Comparison of ENCODE assay signal across 13 cellular contexts in the genomic region with DNA sequence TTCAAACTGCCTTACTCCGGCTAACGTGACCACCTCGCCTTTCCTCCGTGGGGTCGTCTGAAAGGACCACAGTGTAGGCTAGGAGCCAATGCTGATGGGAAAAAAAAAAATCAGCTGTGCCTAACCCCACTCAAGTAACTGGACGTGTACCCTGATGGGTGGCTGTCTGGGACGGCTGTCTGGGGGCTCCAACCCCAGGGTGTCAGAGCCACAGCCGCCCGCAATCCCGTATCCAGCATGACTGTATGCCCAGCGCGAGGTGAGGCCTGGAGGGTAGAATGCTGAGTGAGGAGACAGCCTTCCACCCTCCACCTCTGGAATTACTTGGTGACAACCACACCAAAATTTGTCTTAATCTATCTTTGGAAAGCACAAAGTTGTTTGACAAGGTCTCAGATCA. TPM values are rescaled to one million over a fixed set of nuclear protein-coding genes. Genes with fewer than 3 reads are reported as not detected.
DNase-seq lines count a peak whose midpoint lies in the region; ATAC-seq and TF ChIP-seq lines count a peak whose summit lies in the region.
"Had no signal": no experiment of that assay in that cellular context is flagged by ENCODE, and none has a peak within 500 bp of the region (broad histone marks: within the 10 kb centered on the region; RNA-seq: fewer than 3 reads in every experiment).

No MANE protein-coding gene starts in this region.

- intact Hi-C loops in Calu3 (cut with micrococcal nuclease; ENCODE audit: unreplicated experiment) (no loop called here), psoas muscle (cut with DNase I) (loop anchor here in 1 of 2 donors (5.0 kb wide), 1 partner anchor 33 kb away; no protein-coding TSS in a partner anchor)

- WGBS in psoas muscle, 3 donors = 77 to 83% (median 83%) methylated on average over 12 of the region's 12 CpGs

- H3K9me3 Mint-ChIP-seq in Calu3 (ENCODE audit: low read depth, unreplicated experiment) = no peaks in the 10 kb centered on the region
- H3K9me3 Mint-ChIP-seq in effector memory CD8-positive, alpha-beta T cell = no peaks in the 10 kb centered on the region

- peaks cover 81% of the 10 kb centered on the region for H3K36me3 Mint-ChIP-seq in Calu3 (ENCODE audit: insufficient read depth, unreplicated experiment)
- peaks cover 77% of the 10 kb centered on the region for H3K36me3 Mint-ChIP-seq in effector memory CD8-positive, alpha-beta T cell (ENCODE audit: insufficient read depth)

- H3K36me3 ChIP-seq in Peyer's patch = peaks cover 0 to 31% (median 0%) of the 10 kb centered on the region in 3 donors
- peaks cover 3 to 38% of the 10 kb centered on the region in 2 donors for H3K36me3 ChIP-seq in psoas muscle (ENCODE audit: insufficient read depth in 1 of 2, low read depth in 1 of 2)

- no peaks in the 10 kb centered on the region for H3K9me3 ChIP-seq in Peyer's patch
- no peaks in the 10 kb centered on the region for H3K9me3 ChIP-seq in psoas muscle
- H3K9me3 ChIP-seq: pancreas, tibial nerve had no signal

- no peak for TF ChIP-seq POLR2A in Peyer's patch (IDR thresholded peaks at IDR 0.05)

- H3K4me1 Mint-ChIP-seq in Calu3 (ENCODE audit: low read depth, unreplicated experiment) = peaks cover 70% of the 10 kb centered on the region
- H3K4me1 Mint-ChIP-seq in effector memory CD8-positive, alpha-beta T cell (ENCODE audit: low read depth in 2 of 2) = peaks cover 52 to 55% of the 10 kb centered on the region in 2 donors

- H3K4me1 ChIP-seq in Peyer's patch (peaks cover 13 to 72% (median 38%) of the 10 kb centered on the region in 4 donors), psoas muscle (peaks cover 72% of the 10 kb centered on the region)

- no TSS peak for BruUV-seq in Calu3 (replicated peaks; lab: Mats Ljungman, UMichigan)

- H3K4me3 ChIP-seq in Peyer's patch = peak overlapping the region in 1 of 4 donors; percentile 89
- peak overlapping the region; percentile 83 for H3K4me3 ChIP-seq in psoas muscle
- H3K4me3 ChIP-seq: GM23248, tibial nerve had no signal

- CTCF ChIA-PET in Calu3 (lab: Charles Lee) = no interaction called here

- TF ChIP-seq CTCF in Calu3 (IDR thresholded peaks at IDR 0.05; ENCODE audit: unreplicated experiment) = no peak
- TF ChIP-seq CTCF in Peyer's patch (IDR thresholded peaks at IDR 0.05) = no peak
- no peak for TF ChIP-seq CTCF in psoas muscle (IDR thresholded peaks at IDR 0.05)
- TF ChIP-seq CTCF in GM13976 (IDR thresholded peaks at IDR 0.05; ENCODE audit: borderline replicate concordance, control extremely low read depth, extremely low read depth, insufficient read depth, missing control alignments) = no peak

- ATAC-seq in effector memory CD8-positive, alpha-beta T cell (replicated peaks) = no peak
- ATAC-seq in psoas muscle = no peak
- ATAC-seq in HG03378 (IDR thresholded peaks at IDR 0.05; ENCODE audit: unreplicated experiment) = no peak
- ATAC-seq: left colon, pancreas had no signal

- DNase-seq in Calu3 (no peak), Peyer's patch (no peak), psoas muscle (no peak), GM13976 (ENCODE audit: low spot score) (no peak)
- DNase-seq in effector memory CD8-positive, alpha-beta T cell = no peak
- no peak for DNase-seq in activated CD4-positive, alpha-beta T cell treated with anti-CD3 and anti-CD28 coated beads for 48 hours
- DNase-seq: GM23248, KBM-7, left colon, NCI-H226 had no signal

- H3K27ac Mint-ChIP-seq in Calu3 (ENCODE audit: unreplicated experiment) = peak overlapping the region; percentile 33
- H3K27ac Mint-ChIP-seq in effector memory CD8-positive, alpha-beta T cell = peak overlapping the region; percentile 74 to 82

- peak overlapping the region; percentile 25 to 100 (median 63) for H3K27ac ChIP-seq in Peyer's patch
- H3K27ac ChIP-seq in psoas muscle = peak overlapping the region; percentile 95
- H3K27ac ChIP-seq: GM23248 had no signal

- peak overlapping the region; percentile 41 for H3K4me3 Mint-ChIP-seq in Calu3 (ENCODE audit: low read depth, unreplicated experiment)
- H3K4me3 Mint-ChIP-seq in effector memory CD8-positive, alpha-beta T cell = peak overlapping the region; percentile 82 to 95

- in situ Hi-C loops in GM13976 (cut with MboI; ENCODE audit: low sequenced_read_pairs, unreplicated experiment) = no loop called here

- no peaks in the 10 kb centered on the region for H3K27me3 ChIP-seq in Peyer's patch
- H3K27me3 ChIP-seq in psoas muscle (ENCODE audit: insufficient read depth in 3 of 3, low read length in 2 of 3) = no peaks in the 10 kb centered on the region
- H3K27me3 ChIP-seq: pancreas, tibial nerve had no signal

- H3K27me3 Mint-ChIP-seq in Calu3 (ENCODE audit: unreplicated experiment) = no peaks in the 10 kb centered on the region
- H3K27me3 Mint-ChIP-seq in effector memory CD8-positive, alpha-beta T cell = no peaks in the 10 kb centered on the region

RNA-seq across cellular contexts. Expression of a gene that starts 2.8 kb away (rescaled TPM):
- 157 and 160 TPM in 2 replicates for total RNA-seq in Calu3 (2022)
- 100 to 1,000 TPM; 148 to 232 (median 215) TPM for total RNA-seq in Peyer's patch
- 100 to 1,000 TPM in 3 of 4 donors, 10 to 100 TPM in 1; 73.5 to 139 (median 116) TPM for total RNA-seq in psoas muscle
- polyA plus RNA-seq in psoas muscle = 100 to 1,000 TPM in 1 of 3 donors, 10 to 100 TPM in 2; 74.3 to 124 (median 92.7) TPM

RNA-seq across cellular contexts. Expression of a gene that starts 41.8 kb away (rescaled TPM):
- 44.7 and 47.2 TPM in 2 replicates for total RNA-seq in Calu3 (2022)
- total RNA-seq in Peyer's patch = 10 to 100 TPM; 18.9 to 55.0 (median 35.3) TPM
- 100 to 1,000 TPM in 2 of 4 donors, 10 to 100 TPM in 2; 18.6 to 182 (median 70.1) TPM for total RNA-seq in psoas muscle
- 100 to 1,000 TPM; 102 to 263 (median 128) TPM for polyA plus RNA-seq in psoas muscle

RNA-seq across cellular contexts. Expression of a gene that starts 46.8 kb away (rescaled TPM):
- total RNA-seq in Calu3 (2022) (0.34 TPM in 1 of 2 replicates, not detected in the other), Peyer's patch (10 to 100 TPM in 3 of 4 donors, not detected in 1; 11.6 to 15.4 (median 15.2) TPM), psoas muscle (under 1 TPM in 3 of 4 donors, not detected in 1; 0.18 to 0.81 (median 0.71) TPM)
- under 1 TPM; 0.13 to 0.19 (median 0.16) TPM for polyA plus RNA-seq in psoas muscle

RNA-seq across cellular contexts. Expression of a gene that starts 58.0 kb away (rescaled TPM):
- total RNA-seq in Calu3 (2022) (69.9 and 76.8 TPM in 2 replicates), Peyer's patch (100 to 1,000 TPM in 2 of 4 donors, 10 to 100 TPM in 2; 28.2 to 144 (median 79.8) TPM), psoas muscle (10 to 100 TPM; 10.2 to 15.3 (median 12.4) TPM)
- polyA plus RNA-seq in psoas muscle = 10 to 100 TPM in 1 of 3 donors, 1 to 10 TPM in 2; 7.2 to 11.1 (median 8.6) TPM
